ENCODE assay signal across 14 cellular contexts in genomic region chr10:59360605-59361515, GRCh38. TPM values are rescaled to one million over a fixed set of nuclear protein-coding genes. Genes with fewer than 3 reads are reported as not detected.
DNase-seq lines count a peak whose midpoint lies in the region; ATAC-seq and TF ChIP-seq lines count a peak whose summit lies in the region.
"Had no signal": no experiment of that assay in that cellular context is flagged by ENCODE, and none has a peak within 500 bp of the region (broad histone marks: within the 10 kb centered on the region; RNA-seq: fewer than 3 reads in every experiment).

No MANE protein-coding gene starts in this region.

- WGBS in heart right ventricle, 2 donors: 60 to 64% methylated on average over 6 of the region's 6 CpGs
- 12 to 38% methylated on average over 6 of the region's 6 CpGs for WGBS in esophagus squamous epithelium, 2 donors
- WGBS in aorta, 2 donors: 17 to 23% methylated on average over 6 of the region's 6 CpGs

- TF ChIP-seq POLR2A in esophagus squamous epithelium (IDR thresholded peaks at IDR 0.05): no peak

- H3K4me1 ChIP-seq in heart right ventricle (peaks cover 3 to 64% (median 24%) of the 10 kb centered on the region in 9 donors), esophagus squamous epithelium (peaks cover 0 to 65% (median 21%) of the 10 kb centered on the region in 3 donors), aorta (ENCODE audit: control insufficient read depth in 1 of 2, insufficient read depth in 2 of 2, low read length in 2 of 2) (peaks cover 0 to 3% of the 10 kb centered on the region in 2 donors)

- DNase-seq in heart right ventricle: no peak
- no peak for DNase-seq in left cardiac atrium
- no peak for DNase-seq in esophagus squamous epithelium (lab: John Stamatoyannopoulos, UW)
- no peak for DNase-seq in progenitor cell of endocrine pancreas (ENCODE audit: low spot score, unreplicated experiment)
- no peak for DNase-seq in aorta
- DNase-seq in stimulated activated CD4-positive, alpha-beta T cell treated with anti-CD3 and anti-CD28 coated beads, Interleukin-4, amount 100 ng/mL, for 4 hours: no peak
- DNase-seq: effector CD4-positive, alpha-beta T cell; GDM1; NCI-H1436 treated with DMSO at 0.1 percent for 48 hours; stimulated activated CD4-positive, alpha-beta T cell treated with anti-CD3 and anti-CD28 coated beads, Interleukin-12 subunit alpha, Interleukin-12 subunit beta, amount 100 ng/mL, for 4 hours had no signal

- H3K4me3 Mint-ChIP-seq in progenitor cell of endocrine pancreas (ENCODE audit: low read depth): peak overlapping the region; percentile 34
- H3K4me3 Mint-ChIP-seq in activated T-helper 17 cell treated with anti-CD3 and anti-CD28 coated beads, Interleukin-2, amount 50 U/mL, for 72 hours: no peak overlapping the region

- no peak for ATAC-seq in heart right ventricle
- ATAC-seq in left cardiac atrium: no peak
- no peak for ATAC-seq in aorta (ENCODE audit: low FRiP score)
- no peak for ATAC-seq in activated T-helper 17 cell treated with anti-CD3 and anti-CD28 coated beads, Interleukin-2, amount 50 U/mL, for 72 hours (replicated peaks)
- ATAC-seq in HG03457 (IDR thresholded peaks at IDR 0.05; ENCODE audit: unreplicated experiment): no peak

- H3K27me3 Mint-ChIP-seq in progenitor cell of endocrine pancreas: peaks cover 10% of the 10 kb centered on the region
- peaks cover 16% of the 10 kb centered on the region for H3K27me3 Mint-ChIP-seq in activated T-helper 17 cell treated with anti-CD3 and anti-CD28 coated beads, Interleukin-2, amount 50 U/mL, for 72 hours

- H3K4me3 ChIP-seq in heart right ventricle (peak overlapping the region in 9 of 10 donors; percentile 54 to 77 (median 68)), esophagus squamous epithelium (peak overlapping the region in 3 of 4 donors; percentile 54 to 84 (median 59)), aorta (ENCODE audit: low read length in 2 of 2) (peak overlapping the region; percentile 15 to 44)

- H3K27me3 ChIP-seq in heart right ventricle: peaks cover 0 to 7% (median 0%) of the 10 kb centered on the region in 7 donors
- peaks cover 0 to 2% (median 0%) of the 10 kb centered on the region in 4 donors for H3K27me3 ChIP-seq in esophagus squamous epithelium
- no peaks in the 10 kb centered on the region for H3K27me3 ChIP-seq in aorta (ENCODE audit: control insufficient read depth in 1 of 2, insufficient read depth in 2 of 2, low read length in 1 of 2)

- TF ChIP-seq CTCF in heart right ventricle (IDR thresholded peaks at IDR 0.05) (no peak), esophagus squamous epithelium (IDR thresholded peaks at IDR 0.05) (no peak), progenitor cell of endocrine pancreas (IDR thresholded peaks at IDR 0.05; ENCODE audit: unreplicated experiment) (no peak)

- intact Hi-C loops in heart right ventricle (cut with DNase I): loop anchor here in 4 of 10 donors (5.0 to 10.0 kb wide), 5 partner anchors 49 to 174 kb away; no protein-coding TSS in a partner anchor
- intact Hi-C loops in left cardiac atrium (cut with DNase I): no loop called here
- intact Hi-C loops in esophagus squamous epithelium (cut with DNase I): no loop called here
- intact Hi-C loops in aorta (cut with DNase I): loop anchor here in 1 of 2 donors (5.0 to 10.0 kb wide), 3 partner anchors 86 to 119 kb away; no protein-coding TSS in a partner anchor

- H3K36me3 Mint-ChIP-seq in progenitor cell of endocrine pancreas (ENCODE audit: insufficient read depth): no peaks in the 10 kb centered on the region
- no peaks in the 10 kb centered on the region for H3K36me3 Mint-ChIP-seq in activated T-helper 17 cell treated with anti-CD3 and anti-CD28 coated beads, Interleukin-2, amount 50 U/mL, for 72 hours (ENCODE audit: low read depth)
- H3K36me3 Mint-ChIP-seq: activated naive CD8-positive, alpha-beta T cell had no signal

- H3K9me3 ChIP-seq in heart right ventricle (no peaks in the 10 kb centered on the region), esophagus squamous epithelium (no peaks in the 10 kb centered on the region), aorta (ENCODE audit: control insufficient read depth, low read length) (no peaks in the 10 kb centered on the region)

- H3K27ac Mint-ChIP-seq in progenitor cell of endocrine pancreas: no peak overlapping the region
- H3K27ac Mint-ChIP-seq in activated T-helper 17 cell treated with anti-CD3 and anti-CD28 coated beads, Interleukin-2, amount 50 U/mL, for 72 hours: no peak overlapping the region
- H3K27ac Mint-ChIP-seq: activated naive CD8-positive, alpha-beta T cell had no signal

- H3K9me3 Mint-ChIP-seq in progenitor cell of endocrine pancreas (ENCODE audit: low read depth): no peaks in the 10 kb centered on the region
- H3K9me3 Mint-ChIP-seq in activated T-helper 17 cell treated with anti-CD3 and anti-CD28 coated beads, Interleukin-2, amount 50 U/mL, for 72 hours: no peaks in the 10 kb centered on the region

- H3K4me1 Mint-ChIP-seq in progenitor cell of endocrine pancreas (ENCODE audit: low read depth): peaks cover 10% of the 10 kb centered on the region
- no peaks in the 10 kb centered on the region for H3K4me1 Mint-ChIP-seq in activated T-helper 17 cell treated with anti-CD3 and anti-CD28 coated beads, Interleukin-2, amount 50 U/mL, for 72 hours

- H3K27ac ChIP-seq in heart right ventricle (peak overlapping the region in 8 of 10 donors; percentile 79 to 94 (median 88)), esophagus squamous epithelium (peak overlapping the region; percentile 48 to 91 (median 82)), aorta (ENCODE audit: low read depth in 1 of 2, low read length in 2 of 2) (peak overlapping the region in 1 of 2 donors; percentile 29)

- peaks cover 0 to under 1% (median 0%) of the 10 kb centered on the region in 9 donors for H3K36me3 ChIP-seq in heart right ventricle
- no peaks in the 10 kb centered on the region for H3K36me3 ChIP-seq in esophagus squamous epithelium
- no peaks in the 10 kb centered on the region for H3K36me3 ChIP-seq in aorta (ENCODE audit: control insufficient read depth in 1 of 2, insufficient read depth in 2 of 2, low read length in 1 of 2)

RNA-seq across cellular contexts. Expression of gene FAM13C, which starts 1.5 kb away (rescaled TPM):
- total RNA-seq in heart right ventricle (10 to 100 TPM in 1 of 10 donors, 1 to 10 TPM in 9; 2.9 to 14.6 (median 7.7) TPM), left cardiac atrium (10 to 100 TPM in 1 of 2 donors, 1 to 10 TPM in 1; 4.6 to 11.9 TPM), esophagus squamous epithelium (10 to 100 TPM in 1 of 4 donors, 1 to 10 TPM in 3; 2.8 to 26.9 (median 7.1) TPM), progenitor cell of endocrine pancreas (5.9 and 6.4 TPM in 2 replicates), aorta (10 to 100 TPM in 1 of 2 donors, 1 to 10 TPM in 1; 8.1 to 49.7 TPM)
- polyA plus RNA-seq in heart right ventricle (1 to 10 TPM; 1.5 to 3.8 TPM), aorta (10 to 100 TPM in 1 of 2 donors, 1 to 10 TPM in 1; 7.4 to 16.3 TPM)
- 1 to 10 TPM in 1 of 2 donors, not detected in 1; 1.3 TPM for total RNA-seq in activated T-helper 17 cell treated with anti-CD3 and anti-CD28 coated beads, Interleukin-2, amount 50 U/mL, for 72 hours
- total RNA-seq: mononuclear cell had no signal
